ENCODE assay signal across 1 cellular context in the genomic region with DNA sequence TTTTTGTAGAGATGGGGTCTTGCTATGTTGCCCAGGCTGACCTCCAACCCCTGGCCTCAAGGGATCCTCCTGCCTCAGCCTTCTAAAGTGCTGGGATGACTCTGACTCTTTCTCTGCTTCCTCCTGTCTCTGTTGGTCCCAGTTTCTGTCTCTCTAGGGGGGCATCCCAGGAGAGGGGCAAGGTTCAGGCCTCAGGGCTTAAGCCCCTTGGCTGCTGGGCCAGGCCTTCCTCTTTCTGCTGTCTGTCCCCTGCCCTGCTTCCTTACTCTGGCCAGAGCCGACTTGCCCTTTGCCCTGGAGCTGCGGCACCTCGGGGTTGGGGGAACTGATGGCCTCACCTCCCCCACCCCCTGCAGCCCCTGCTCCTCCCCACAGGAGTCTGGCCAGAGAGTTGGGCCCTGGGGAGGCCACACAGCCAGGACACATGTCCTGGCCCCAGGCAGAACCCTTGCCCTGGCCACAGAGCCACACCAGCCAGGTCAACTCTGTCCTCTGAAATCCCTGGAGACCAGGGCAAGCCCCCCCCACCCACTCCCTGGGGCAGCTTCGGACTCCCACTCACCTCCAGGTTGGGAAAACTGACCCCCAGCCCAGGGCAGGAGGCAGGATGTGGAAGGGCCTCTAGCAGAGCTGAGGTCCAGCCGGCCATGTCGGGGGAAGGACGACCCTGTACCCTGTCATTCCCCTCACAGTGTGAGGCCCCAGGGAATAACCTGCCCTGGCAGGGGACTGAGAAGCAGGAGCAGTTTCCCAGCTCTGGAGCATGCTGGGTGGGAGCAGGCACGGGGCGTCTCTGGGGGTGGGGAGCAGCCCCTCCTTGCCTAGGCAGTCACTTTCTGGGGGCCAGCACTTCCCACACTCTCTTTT.
A peak's percentile ranks its signal among the peaks of the same experiment; 100 is the strongest.
TF ChIP-seq lines count a peak whose summit lies in the region.

No MANE protein-coding gene starts in this region.

TF ChIP-seq in HepG2, 621 proteins besides CTCF, POLR2A, EP300 and RAD21 (continued from another document and continues in another):
- TF ChIP-seq ZNF253 (CRISPR knock-in tag; IDR thresholded peaks at IDR 0.05; ENCODE audit: borderline replicate concordance) (no peak), RFX3 (CRISPR knock-in tag; IDR thresholded peaks at IDR 0.05) (no peak), SPEN (CRISPR knock-in tag; IDR thresholded peaks at IDR 0.05; ENCODE audit: low read depth) (no peak; the same call in 1 of the 2 replicates), NCOR1 (IDR thresholded peaks at IDR 0.05; ENCODE audit: borderline replicate concordance, low read length) (no peak; the same call in 1 of the 2 replicates), ZSCAN25 (CRISPR knock-in tag; IDR thresholded peaks at IDR 0.05) (peak; percentile 96), NFRKB (IDR thresholded peaks at IDR 0.05) (no peak), HNRNPLL (IDR thresholded peaks at IDR 0.05; ENCODE audit: low read depth, low read length, poor library complexity, severe bottlenecking) (peak; percentile 37), ZNF501 (CRISPR knock-in tag; IDR thresholded peaks at IDR 0.05) (no peak), ZMYM3 (CRISPR knock-in tag; IDR thresholded peaks at IDR 0.05) (peak; percentile 93), ZNF564 (CRISPR knock-in tag; IDR thresholded peaks at IDR 0.05) (peak; percentile 55; the same call in 1 of the 2 replicates), ESRRA (CRISPR knock-in tag; IDR thresholded peaks at IDR 0.05; ENCODE audit: low read depth) (no peak; the same call in 1 of the 2 replicates), ZFY (CRISPR knock-in tag; IDR thresholded peaks at IDR 0.05) (peak; percentile 82), MZF1 (CRISPR knock-in tag; IDR thresholded peaks at IDR 0.05; ENCODE audit: borderline replicate concordance) (no peak), EZH2 (conservative IDR thresholded peaks at IDR 0.05; ENCODE audit: low read depth, low read length) (no peak), ONECUT2 (CRISPR knock-in tag; IDR thresholded peaks at IDR 0.05) (no peak), ZNF569 (CRISPR knock-in tag; IDR thresholded peaks at IDR 0.05; ENCODE audit: borderline replicate concordance) (no peak), TEAD2 (CRISPR knock-in tag; IDR thresholded peaks at IDR 0.05) (no peak), CENPT (CRISPR knock-in tag; IDR thresholded peaks at IDR 0.05; ENCODE audit: low read depth) (no peak), ZNF337 (CRISPR knock-in tag; IDR thresholded peaks at IDR 0.05; ENCODE audit: borderline replicate concordance, low read depth) (no peak), MIER3 (CRISPR knock-in tag; IDR thresholded peaks at IDR 0.05; ENCODE audit: borderline replicate concordance) (no peak), SCMH1 (CRISPR knock-in tag; IDR thresholded peaks at IDR 0.05; ENCODE audit: borderline replicate concordance) (no peak), SSRP1 (CRISPR knock-in tag; IDR thresholded peaks at IDR 0.05) (no peak), NFYC (CRISPR knock-in tag; IDR thresholded peaks at IDR 0.05) (0 out of 2 replicates have a peak, but pooled peaks have one; percentile 34), ZNF7 (CRISPR knock-in tag; IDR thresholded peaks at IDR 0.05) (no peak), KMT2A (CRISPR knock-in tag; IDR thresholded peaks at IDR 0.05) (peak; percentile 30; the same call in 1 of the 2 replicates), RFXAP (CRISPR knock-in tag; IDR thresholded peaks at IDR 0.05; ENCODE audit: borderline replicate concordance) (0 out of 2 replicates have a peak, but pooled peaks have one; percentile 59), KMT2B (CRISPR knock-in tag; IDR thresholded peaks at IDR 0.05) (no peak), ZNF724P (CRISPR knock-in tag; IDR thresholded peaks at IDR 0.05; ENCODE audit: borderline replicate concordance) (peak; percentile 38; the same call in 1 of the 2 replicates), SP1 (IDR thresholded peaks at IDR 0.05) (no peak), SP1 (CRISPR knock-in tag; IDR thresholded peaks at IDR 0.05) (no peak), ZFYVE20 (CRISPR knock-in tag; IDR thresholded peaks at IDR 0.05; ENCODE audit: borderline replicate concordance, low read depth) (no peak), RORA (CRISPR knock-in tag; IDR thresholded peaks at IDR 0.05) (no peak), ZNF432 (CRISPR knock-in tag; IDR thresholded peaks at IDR 0.05; ENCODE audit: borderline replicate concordance) (no peak), NFE2L1 (CRISPR knock-in tag; IDR thresholded peaks at IDR 0.05; ENCODE audit: borderline replicate concordance) (no peak), JARID2 (CRISPR knock-in tag; IDR thresholded peaks at IDR 0.05; ENCODE audit: insufficient replicate concordance) (no peak), ZSCAN20 (CRISPR knock-in tag; IDR thresholded peaks at IDR 0.05; ENCODE audit: borderline replicate concordance) (no peak), DMAP1 (CRISPR knock-in tag; IDR thresholded peaks at IDR 0.05) (0 out of 2 replicates have a peak, but pooled peaks have one; percentile 27), ZNF430 (CRISPR knock-in tag; IDR thresholded peaks at IDR 0.05) (no peak; the same call in 1 of the 2 replicates), HMGA1 (CRISPR knock-in tag; conservative IDR thresholded peaks at IDR 0.05) (no peak), ZNF747 (CRISPR knock-in tag; IDR thresholded peaks at IDR 0.05; ENCODE audit: borderline replicate concordance) (peak; percentile 62; the same call in 1 of the 2 replicates), MED8 (CRISPR knock-in tag; IDR thresholded peaks at IDR 0.05; ENCODE audit: insufficient replicate concordance) (peak; percentile 67), ATF7-NPFF (CRISPR knock-in tag; IDR thresholded peaks at IDR 0.05; ENCODE audit: low read depth) (no peak), DNMT1 (CRISPR knock-in tag; IDR thresholded peaks at IDR 0.05) (no peak), NFYB (CRISPR knock-in tag; IDR thresholded peaks at IDR 0.05) (no peak)
- TF ChIP-seq, protein P1, sequence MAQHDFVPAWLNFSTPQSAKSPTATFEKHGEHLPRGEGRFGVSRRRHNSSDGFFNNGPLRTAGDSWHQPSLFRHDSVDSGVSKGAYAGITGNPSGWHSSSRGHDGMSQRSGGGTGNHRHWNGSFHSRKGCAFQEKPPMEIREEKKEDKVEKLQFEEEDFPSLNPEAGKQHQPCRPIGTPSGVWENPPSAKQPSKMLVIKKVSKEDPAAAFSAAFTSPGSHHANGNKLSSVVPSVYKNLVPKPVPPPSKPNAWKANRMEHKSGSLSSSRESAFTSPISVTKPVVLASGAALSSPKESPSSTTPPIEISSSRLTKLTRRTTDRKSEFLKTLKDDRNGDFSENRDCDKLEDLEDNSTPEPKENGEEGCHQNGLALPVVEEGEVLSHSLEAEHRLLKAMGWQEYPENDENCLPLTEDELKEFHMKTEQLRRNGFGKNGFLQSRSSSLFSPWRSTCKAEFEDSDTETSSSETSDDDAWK (CRISPR knock-in tag; IDR thresholded peaks at IDR 0.05), result no peak
- TF ChIP-seq, protein P2, sequence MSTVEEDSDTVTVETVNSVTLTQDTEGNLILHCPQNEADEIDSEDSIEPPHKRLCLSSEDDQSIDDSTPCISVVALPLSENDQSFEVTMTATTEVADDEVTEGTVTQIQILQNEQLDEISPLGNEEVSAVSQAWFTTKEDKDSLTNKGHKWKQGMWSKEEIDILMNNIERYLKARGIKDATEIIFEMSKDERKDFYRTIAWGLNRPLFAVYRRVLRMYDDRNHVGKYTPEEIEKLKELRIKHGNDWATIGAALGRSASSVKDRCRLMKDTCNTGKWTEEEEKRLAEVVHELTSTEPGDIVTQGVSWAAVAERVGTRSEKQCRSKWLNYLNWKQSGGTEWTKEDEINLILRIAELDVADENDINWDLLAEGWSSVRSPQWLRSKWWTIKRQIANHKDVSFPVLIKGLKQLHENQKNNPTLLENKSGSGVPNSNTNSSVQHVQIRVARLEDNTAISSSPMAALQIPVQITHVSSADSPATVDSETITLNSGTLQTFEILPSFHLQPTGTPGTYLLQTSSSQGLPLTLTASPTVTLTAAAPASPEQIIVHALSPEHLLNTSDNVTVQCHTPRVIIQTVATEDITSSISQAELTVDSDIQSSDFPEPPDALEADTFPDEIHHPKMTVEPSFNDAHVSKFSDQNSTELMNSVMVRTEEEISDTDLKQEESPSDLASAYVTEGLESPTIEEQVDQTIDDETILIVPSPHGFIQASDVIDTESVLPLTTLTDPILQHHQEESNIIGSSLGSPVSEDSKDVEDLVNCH (CRISPR knock-in tag; IDR thresholded peaks at IDR 0.05), result no peak
- TF ChIP-seq, protein P3, sequence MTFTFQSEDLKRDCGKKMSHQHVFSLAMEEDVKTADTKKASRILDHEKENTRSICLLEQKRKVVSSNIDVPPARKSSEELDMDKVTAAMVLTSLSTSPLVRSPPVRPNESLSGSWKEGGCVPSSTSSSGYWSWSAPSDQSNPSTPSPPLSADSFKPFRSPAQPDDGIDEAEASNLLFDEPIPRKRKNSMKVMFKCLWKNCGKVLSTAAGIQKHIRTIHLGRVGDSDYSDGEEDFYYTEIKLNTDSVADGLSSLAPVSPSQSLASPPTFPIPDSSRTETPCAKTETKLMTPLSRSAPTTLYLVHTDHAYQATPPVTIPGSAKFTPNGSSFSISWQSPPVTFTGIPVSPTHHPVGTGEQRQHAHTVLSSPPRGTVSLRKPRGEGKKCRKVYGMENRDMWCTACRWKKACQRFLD (CRISPR knock-in tag; IDR thresholded peaks at IDR 0.05; ENCODE audit: borderline replicate concordance), result no peak
- TF ChIP-seq, protein P4, sequence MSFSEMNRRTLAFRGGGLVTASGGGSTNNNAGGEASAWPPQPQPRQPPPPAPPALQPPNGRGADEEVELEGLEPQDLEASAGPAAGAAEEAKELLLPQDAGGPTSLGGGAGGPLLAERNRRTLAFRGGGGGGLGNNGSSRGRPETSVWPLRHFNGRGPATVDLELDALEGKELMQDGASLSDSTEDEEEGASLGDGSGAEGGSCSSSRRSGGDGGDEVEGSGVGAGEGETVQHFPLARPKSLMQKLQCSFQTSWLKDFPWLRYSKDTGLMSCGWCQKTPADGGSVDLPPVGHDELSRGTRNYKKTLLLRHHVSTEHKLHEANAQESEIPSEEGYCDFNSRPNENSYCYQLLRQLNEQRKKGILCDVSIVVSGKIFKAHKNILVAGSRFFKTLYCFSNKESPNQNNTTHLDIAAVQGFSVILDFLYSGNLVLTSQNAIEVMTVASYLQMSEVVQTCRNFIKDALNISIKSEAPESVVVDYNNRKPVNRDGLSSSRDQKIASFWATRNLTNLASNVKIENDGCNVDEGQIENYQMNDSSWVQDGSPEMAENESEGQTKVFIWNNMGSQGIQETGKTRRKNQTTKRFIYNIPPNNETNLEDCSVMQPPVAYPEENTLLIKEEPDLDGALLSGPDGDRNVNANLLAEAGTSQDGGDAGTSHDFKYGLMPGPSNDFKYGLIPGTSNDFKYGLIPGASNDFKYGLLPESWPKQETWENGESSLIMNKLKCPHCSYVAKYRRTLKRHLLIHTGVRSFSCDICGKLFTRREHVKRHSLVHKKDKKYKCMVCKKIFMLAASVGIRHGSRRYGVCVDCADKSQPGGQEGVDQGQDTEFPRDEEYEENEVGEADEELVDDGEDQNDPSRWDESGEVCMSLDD (CRISPR knock-in tag; IDR thresholded peaks at IDR 0.05; ENCODE audit: borderline replicate concordance), result no peak
- TF ChIP-seq, protein P5, sequence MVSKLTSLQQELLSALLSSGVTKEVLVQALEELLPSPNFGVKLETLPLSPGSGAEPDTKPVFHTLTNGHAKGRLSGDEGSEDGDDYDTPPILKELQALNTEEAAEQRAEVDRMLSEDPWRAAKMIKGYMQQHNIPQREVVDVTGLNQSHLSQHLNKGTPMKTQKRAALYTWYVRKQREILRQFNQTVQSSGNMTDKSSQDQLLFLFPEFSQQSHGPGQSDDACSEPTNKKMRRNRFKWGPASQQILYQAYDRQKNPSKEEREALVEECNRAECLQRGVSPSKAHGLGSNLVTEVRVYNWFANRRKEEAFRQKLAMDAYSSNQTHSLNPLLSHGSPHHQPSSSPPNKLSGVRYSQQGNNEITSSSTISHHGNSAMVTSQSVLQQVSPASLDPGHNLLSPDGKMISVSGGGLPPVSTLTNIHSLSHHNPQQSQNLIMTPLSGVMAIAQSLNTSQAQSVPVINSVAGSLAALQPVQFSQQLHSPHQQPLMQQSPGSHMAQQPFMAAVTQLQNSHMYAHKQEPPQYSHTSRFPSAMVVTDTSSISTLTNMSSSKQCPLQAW (CRISPR knock-in tag; IDR thresholded peaks at IDR 0.05), result peak; percentile 81
- TF ChIP-seq, protein P6, sequence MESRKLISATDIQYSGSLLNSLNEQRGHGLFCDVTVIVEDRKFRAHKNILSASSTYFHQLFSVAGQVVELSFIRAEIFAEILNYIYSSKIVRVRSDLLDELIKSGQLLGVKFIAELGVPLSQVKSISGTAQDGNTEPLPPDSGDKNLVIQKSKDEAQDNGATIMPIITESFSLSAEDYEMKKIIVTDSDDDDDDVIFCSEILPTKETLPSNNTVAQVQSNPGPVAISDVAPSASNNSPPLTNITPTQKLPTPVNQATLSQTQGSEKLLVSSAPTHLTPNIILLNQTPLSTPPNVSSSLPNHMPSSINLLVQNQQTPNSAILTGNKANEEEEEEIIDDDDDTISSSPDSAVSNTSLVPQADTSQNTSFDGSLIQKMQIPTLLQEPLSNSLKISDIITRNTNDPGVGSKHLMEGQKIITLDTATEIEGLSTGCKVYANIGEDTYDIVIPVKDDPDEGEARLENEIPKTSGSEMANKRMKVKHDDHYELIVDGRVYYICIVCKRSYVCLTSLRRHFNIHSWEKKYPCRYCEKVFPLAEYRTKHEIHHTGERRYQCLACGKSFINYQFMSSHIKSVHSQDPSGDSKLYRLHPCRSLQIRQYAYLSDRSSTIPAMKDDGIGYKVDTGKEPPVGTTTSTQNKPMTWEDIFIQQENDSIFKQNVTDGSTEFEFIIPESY (CRISPR knock-in tag; IDR thresholded peaks at IDR 0.05), result peak; percentile 9; the same call in 1 of the 2 replicates
- TF ChIP-seq, protein P7, sequence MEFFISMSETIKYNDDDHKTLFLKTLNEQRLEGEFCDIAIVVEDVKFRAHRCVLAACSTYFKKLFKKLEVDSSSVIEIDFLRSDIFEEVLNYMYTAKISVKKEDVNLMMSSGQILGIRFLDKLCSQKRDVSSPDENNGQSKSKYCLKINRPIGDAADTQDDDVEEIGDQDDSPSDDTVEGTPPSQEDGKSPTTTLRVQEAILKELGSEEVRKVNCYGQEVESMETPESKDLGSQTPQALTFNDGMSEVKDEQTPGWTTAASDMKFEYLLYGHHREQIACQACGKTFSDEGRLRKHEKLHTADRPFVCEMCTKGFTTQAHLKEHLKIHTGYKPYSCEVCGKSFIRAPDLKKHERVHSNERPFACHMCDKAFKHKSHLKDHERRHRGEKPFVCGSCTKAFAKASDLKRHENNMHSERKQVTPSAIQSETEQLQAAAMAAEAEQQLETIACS (CRISPR knock-in tag; IDR thresholded peaks at IDR 0.05), result no peak
- TF ChIP-seq, protein P8, sequence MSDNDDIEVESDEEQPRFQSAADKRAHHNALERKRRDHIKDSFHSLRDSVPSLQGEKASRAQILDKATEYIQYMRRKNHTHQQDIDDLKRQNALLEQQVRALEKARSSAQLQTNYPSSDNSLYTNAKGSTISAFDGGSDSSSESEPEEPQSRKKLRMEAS (IDR thresholded peaks at IDR 0.05), result peak; percentile 77
